14 cellular contexts compared by ENCODE assay signal in genomic region chr7:157664866-157665633, GRCh38.
"Had no signal": no experiment of that assay in that cellular context is flagged by ENCODE, and none has a peak within 500 bp of the region (broad histone marks: within the 10 kb centered on the region; RNA-seq: fewer than 3 reads in every experiment).

No MANE protein-coding gene starts in this region.

- ATAC-seq: activated CD4-positive, CD25-positive, alpha-beta regulatory T cell treated with anti-CD3 and anti-CD28 coated beads, Interleukin-2, amount 50 U/mL, for 24 hours; activated T-cell treated with anti-CD3 and anti-CD28 coated beads, Interleukin-2, amount 50 U/mL, for 4 hours; left lung; pancreas; stimulated activated naive B cell treated with anti-CD40 and anti-IgM and Interleukin-4, amounts not matched to agents 10 μg/mL and 1 μg/mL and 100 μg/mL, for 72 hours had no signal

- H3K9me3 Mint-ChIP-seq: activated CD4-positive, alpha-beta T cell treated with anti-CD3 and anti-CD28 coated beads, Interleukin-2, amount 10 ng/mL, durations not matched to agents 7 days and 5 days; activated T-cell treated with anti-CD3 and anti-CD28 coated beads, Interleukin-2, amount 50 U/mL, for 4 hours had no signal

- H3K4me3 ChIP-seq: adrenal gland, breast epithelium, coronary artery, left lung, pancreas, thyroid gland had no signal

- DNase-seq: activated CD4-positive, alpha-beta T cell treated with anti-CD3 and anti-CD28 coated beads, Interleukin-2, amount 10 ng/mL, durations not matched to agents 7 days and 5 days; activated CD8-positive, alpha-beta memory T cell treated with anti-CD3 and anti-CD28 coated beads, Interleukin-2, amount 50 U/mL, for 4 hours; activated naive CD4-positive, alpha-beta T cell treated with anti-CD3 and anti-CD28 coated beads, Interleukin-2, amount 50 U/mL, for 16 hours; activated T-cell treated with anti-CD3 and anti-CD28 coated beads, Interleukin-2, amount 50 U/mL, for 4 hours; erythroblast; naive B cell; pancreas; stimulated activated naive B cell treated with anti-CD40 and anti-IgM and Interleukin-4, amounts not matched to agents 10 μg/mL and 1 μg/mL and 100 μg/mL, for 72 hours; thyroid gland had no signal

- H3K4me1 ChIP-seq: adrenal gland, breast epithelium, left lung, pancreas, thyroid gland had no signal

- H3K27ac Mint-ChIP-seq: activated CD4-positive, alpha-beta T cell treated with anti-CD3 and anti-CD28 coated beads, Interleukin-2, amount 10 ng/mL, durations not matched to agents 7 days and 5 days; naive B cell; stimulated activated naive B cell treated with anti-CD40 and anti-IgM and Interleukin-4, amounts not matched to agents 10 μg/mL and 1 μg/mL and 100 μg/mL, for 72 hours had no signal

- H3K27me3 ChIP-seq: pancreas, thyroid gland had no signal

- H3K27ac ChIP-seq: adrenal gland, breast epithelium, coronary artery, left lung, pancreas, thyroid gland had no signal

- H3K36me3 Mint-ChIP-seq: naive B cell; stimulated activated naive B cell treated with anti-CD40 and anti-IgM and Interleukin-4, amounts not matched to agents 10 μg/mL and 1 μg/mL and 100 μg/mL, for 72 hours had no signal

- H3K4me3 Mint-ChIP-seq: activated CD4-positive, alpha-beta T cell treated with anti-CD3 and anti-CD28 coated beads, Interleukin-2, amount 10 ng/mL, durations not matched to agents 7 days and 5 days; activated T-cell treated with anti-CD3 and anti-CD28 coated beads, Interleukin-2, amount 50 U/mL, for 4 hours; stimulated activated naive B cell treated with anti-CD40 and anti-IgM and Interleukin-4, amounts not matched to agents 10 μg/mL and 1 μg/mL and 100 μg/mL, for 72 hours had no signal

- H3K9me3 ChIP-seq: adrenal gland, left lung, pancreas, thyroid gland had no signal

- H3K36me3 ChIP-seq: adrenal gland, breast epithelium, left lung, pancreas, thyroid gland had no signal
